In genomic region chr11:65743928-65744698, GRCh38 we compare ENCODE assay signal across 8 cellular contexts. TPM values are rescaled to one million over a fixed set of nuclear protein-coding genes. Genes with fewer than 3 reads are reported as not detected.
DNase-seq lines count a peak whose midpoint lies in the region; ATAC-seq and TF ChIP-seq lines count a peak whose summit lies in the region.

No MANE protein-coding gene starts in this region.

- peaks cover 7% of the 10 kb centered on the region for H3K27me3 ChIP-seq in smooth muscle cell (ENCODE audit: low read depth)

- no peaks in the 10 kb centered on the region for H3K4me1 ChIP-seq in smooth muscle cell (ENCODE audit: low read depth)

- H3K9ac ChIP-seq in smooth muscle cell (ENCODE audit: low read depth): no peak overlapping the region

- H3K27ac ChIP-seq in smooth muscle cell (ENCODE audit: low read depth): no peak overlapping the region

- no peaks in the 10 kb centered on the region for H3K9me3 ChIP-seq in smooth muscle cell (replicated peaks; ENCODE audit: low read depth)

- TF ChIP-seq CTCF in epithelial cell of proximal tubule (conservative IDR thresholded peaks at IDR 0.05; ENCODE audit: low read depth, low read length) (peak; percentile 50), smooth muscle cell (IDR thresholded peaks at IDR 0.05; ENCODE audit: borderline replicate concordance, insufficient read depth, poor library complexity, severe bottlenecking) (peak; percentile 25)

- peak; percentile 44 to 48 for DNase-seq in activated T-cell treated with anti-CD3 and anti-CD28 coated beads, Interleukin-2, amount 50 U/mL, for 48 hours
- no peak for DNase-seq in activated T-cell treated with anti-CD3 and anti-CD28 coated beads, Interleukin-2, amount 50 U/mL, for 1 hour
- DNase-seq in NCI-H82 (lab: John Stamatoyannopoulos, UW) (peak; percentile 71), epithelial cell of proximal tubule (ENCODE audit: low read depth) (no peak), smooth muscle cell (lab: John Stamatoyannopoulos, UW; ENCODE audit: unreplicated experiment) (no peak), Ammon's horn (ENCODE audit: low spot score) (no peak), middle frontal gyrus (ENCODE audit: extremely low spot score, low spot score) (no peak)

- H3K36me3 ChIP-seq in smooth muscle cell (ENCODE audit: low read depth): no peaks in the 10 kb centered on the region

- no peak overlapping the region for H3K4me2 ChIP-seq in smooth muscle cell

- ATAC-seq in GM18505 (IDR thresholded peaks at IDR 0.05; ENCODE audit: unreplicated experiment): no peak

- no peaks in the 10 kb centered on the region for H3K79me2 ChIP-seq in smooth muscle cell (ENCODE audit: low read depth)

- H3F3A ChIP-seq in smooth muscle cell (ENCODE audit: low read depth): no peaks in the 10 kb centered on the region

- no peaks in the 10 kb centered on the region for H4K20me1 ChIP-seq in smooth muscle cell (ENCODE audit: low read depth)

- H2AFZ ChIP-seq in smooth muscle cell (ENCODE audit: low read depth): no peak overlapping the region

- H3K4me3 ChIP-seq in epithelial cell of proximal tubule (ENCODE audit: low read depth, low read length) (no peak overlapping the region), smooth muscle cell (no peak overlapping the region)

- 81% methylated on average over 21 of the region's 21 CpGs for WGBS in smooth muscle cell (ENCODE audit: low lambda C conversion rate)

- no peak for TF ChIP-seq POLR2A in GM18505 (IDR thresholded peaks at IDR 0.05; ENCODE audit: borderline replicate concordance, extremely low read depth, insufficient read depth, insufficient read length)

RNA-seq across cellular contexts. Expression of gene RNASEH2C, which starts 23.5 kb away (rescaled TPM):
- 76.7 and 81.1 TPM in 2 replicates for total RNA-seq in epithelial cell of proximal tubule
- 20.9 and 30.0 TPM in 2 replicates for total RNA-seq in smooth muscle cell
- polyA plus RNA-seq in smooth muscle cell: 51.7 and 56.8 TPM in 2 replicates

RNA-seq across cellular contexts. Expression of gene KAT5, which starts 32.1 kb away (rescaled TPM):
- total RNA-seq in epithelial cell of proximal tubule: 47.2 and 72.2 TPM in 2 replicates
- 37.0 and 40.1 TPM in 2 replicates for total RNA-seq in smooth muscle cell
- polyA plus RNA-seq in smooth muscle cell: 38.8 and 45.1 TPM in 2 replicates

RNA-seq across cellular contexts. Expression of gene AP5B1, which starts 36.7 kb away (rescaled TPM):
- total RNA-seq in epithelial cell of proximal tubule: 14.0 and 17.9 TPM in 2 replicates
- 5.4 and 6.2 TPM in 2 replicates for total RNA-seq in smooth muscle cell
- polyA plus RNA-seq in smooth muscle cell: 7.7 and 11.6 TPM in 2 replicates

RNA-seq across cellular contexts. Expression of gene OVOL1, which starts 42.8 kb away (rescaled TPM):
- total RNA-seq in epithelial cell of proximal tubule: 4.8 and 12.5 TPM in 2 replicates
- 7.8 and 8.3 TPM in 2 replicates for total RNA-seq in smooth muscle cell
- polyA plus RNA-seq in smooth muscle cell: 3.1 and 16.8 TPM in 2 replicates

Comparison
In these comparisons a context has a peak if more than half of its experiments do, and no peak if none do; other contexts are left out.
1. DNase-seq: peak in activated T-cell treated with anti-CD3 and anti-CD28 coated beads, Interleukin-2, amount 50 U/mL, for 48 hours (2 of 2) and NCI-H82 (single experiment); none in activated T-cell treated with anti-CD3 and anti-CD28 coated beads, Interleukin-2, amount 50 U/mL, for 1 hour (single experiment), epithelial cell of proximal tubule (single experiment), smooth muscle cell (single experiment), Ammon's horn (single experiment) and middle frontal gyrus (single experiment).